14 cellular contexts compared by ENCODE assay signal in genomic region chr6:27667016-27667415, GRCh38.
DNase-seq lines count a peak whose midpoint lies in the region; ATAC-seq and TF ChIP-seq lines count a peak whose summit lies in the region.
"Had no signal": no experiment of that assay in that cellular context is flagged by ENCODE, and none has a peak within 500 bp of the region (broad histone marks: within the 10 kb centered on the region; RNA-seq: fewer than 3 reads in every experiment).

No MANE protein-coding gene starts in this region.

- peak overlapping the region; percentile 51 for H3K4me3 Mint-ChIP-seq in activated CD8-positive, alpha-beta memory T cell treated with anti-CD3 and anti-CD28 coated beads, Interleukin-2, amount 10 ng/mL, durations not matched to agents 7 days and 5 days
- H3K4me3 Mint-ChIP-seq in osteocyte (ENCODE audit: unreplicated experiment): peak overlapping the region; percentile 66
- H3K4me3 Mint-ChIP-seq: natural killer cell had no signal

- H3K4me2 ChIP-seq in PC-9: peak overlapping the region; percentile 85

- H3K4me3 ChIP-seq in PC-9: peak overlapping the region; percentile 85; the same call in 1 of the 2 replicates
- H3K4me3 ChIP-seq in epithelial cell of esophagus (ENCODE audit: low read length): peak overlapping the region; percentile 47
- H3K4me3 ChIP-seq: vagina had no signal

- H3K79me2 ChIP-seq in PC-9 (ENCODE audit: low read depth): no peaks in the 10 kb centered on the region

- ATAC-seq in activated CD8-positive, alpha-beta memory T cell treated with anti-CD3 and anti-CD28 coated beads, Interleukin-2, amount 10 ng/mL, durations not matched to agents 7 days and 5 days: no peak
- no peak for ATAC-seq in HG02610 (IDR thresholded peaks at IDR 0.05; ENCODE audit: unreplicated experiment)
- ATAC-seq in GM18502 (IDR thresholded peaks at IDR 0.05; ENCODE audit: poor library complexity, unreplicated experiment): no peak
- ATAC-seq: esophagus mucosa, natural killer cell had no signal

- peaks cover 40% of the 10 kb centered on the region for H3K4me1 ChIP-seq in PC-9 (replicated peaks; ENCODE audit: insufficient read depth)

- intact Hi-C loops in PC-9 (cut with micrococcal nuclease; ENCODE audit: unreplicated experiment): loop anchor here (5.0 kb wide), 1 partner anchor 35 kb away; no protein-coding TSS in a partner anchor

- CTCF ChIA-PET in activated CD8-positive, alpha-beta memory T cell treated with anti-CD3 and anti-CD28 coated beads, Interleukin-2, amount 10 ng/mL, durations not matched to agents 7 days and 5 days (lab: Charles Lee): interaction anchor here (1.0 kb wide), 1 partner anchor 21 kb away, joined by 4 read pairs; no protein-coding TSS in a partner anchor
- CTCF ChIA-PET in PC-9 (lab: Charles Lee): no interaction called here

- no peaks in the 10 kb centered on the region for H4K20me1 ChIP-seq in PC-9 (ENCODE audit: insufficient read depth)

- no TSS peak for BruUV-seq in PC-9 (replicated peaks; lab: Mats Ljungman, UMichigan)

- no peak overlapping the region for H3K27ac Mint-ChIP-seq in activated CD8-positive, alpha-beta memory T cell treated with anti-CD3 and anti-CD28 coated beads, Interleukin-2, amount 10 ng/mL, durations not matched to agents 7 days and 5 days
- no peak overlapping the region for H3K27ac Mint-ChIP-seq in osteocyte (ENCODE audit: unreplicated experiment)
- H3K27ac Mint-ChIP-seq: natural killer cell had no signal

- no peaks in the 10 kb centered on the region for H3K27me3 ChIP-seq in PC-9 (ENCODE audit: insufficient read depth, low read depth)
- H3K27me3 ChIP-seq: vagina had no signal

- peaks cover 39% of the 10 kb centered on the region for H3F3A ChIP-seq in PC-9 (ENCODE audit: insufficient read depth, low read depth)

- no peaks in the 10 kb centered on the region for H3K9me3 Mint-ChIP-seq in activated CD8-positive, alpha-beta memory T cell treated with anti-CD3 and anti-CD28 coated beads, Interleukin-2, amount 10 ng/mL, durations not matched to agents 7 days and 5 days (ENCODE audit: low read depth)
- H3K9me3 Mint-ChIP-seq in osteocyte (ENCODE audit: unreplicated experiment): no peaks in the 10 kb centered on the region

- no peak for DNase-seq in activated CD8-positive, alpha-beta memory T cell treated with anti-CD3 and anti-CD28 coated beads, Interleukin-2, amount 10 ng/mL, durations not matched to agents 7 days and 5 days
- no peak for DNase-seq in activated CD8-positive, alpha-beta memory T cell treated with anti-CD3 and anti-CD28 coated beads for 24 hours
- no peak for DNase-seq in PC-9
- DNase-seq in epithelial cell of esophagus (ENCODE audit: low read depth): no peak
- no peak for DNase-seq in osteocyte (ENCODE audit: extremely low spot score, unreplicated experiment)
- no peak for DNase-seq in NCI-H748 treated with DMSO at 0.1 percent for 48 hours (lab: John Stamatoyannopoulos, UW)
- DNase-seq: activated T-cell treated with anti-CD3 and anti-CD28 coated beads for 4 hours, kidney, natural killer cell, NCI-H2107 had no signal

- no peaks in the 10 kb centered on the region for H3K36me3 ChIP-seq in PC-9 (ENCODE audit: low read depth)
- H3K36me3 ChIP-seq: vagina had no signal

- H3K36me3 Mint-ChIP-seq in activated CD8-positive, alpha-beta memory T cell treated with anti-CD3 and anti-CD28 coated beads, Interleukin-2, amount 10 ng/mL, durations not matched to agents 7 days and 5 days: no peaks in the 10 kb centered on the region
- H3K36me3 Mint-ChIP-seq in osteocyte (ENCODE audit: unreplicated experiment): no peaks in the 10 kb centered on the region

- no peak for TF ChIP-seq CTCF in PC-9 (conservative IDR thresholded peaks at IDR 0.05)
- TF ChIP-seq CTCF in epithelial cell of esophagus (IDR thresholded peaks at IDR 0.05; ENCODE audit: insufficient read depth, low read depth, low read length, missing control alignments): no peak
- TF ChIP-seq CTCF in osteocyte (IDR thresholded peaks at IDR 0.05): no peak

- peaks cover 42% of the 10 kb centered on the region for H3K4me1 Mint-ChIP-seq in activated CD8-positive, alpha-beta memory T cell treated with anti-CD3 and anti-CD28 coated beads, Interleukin-2, amount 10 ng/mL, durations not matched to agents 7 days and 5 days
- H3K4me1 Mint-ChIP-seq in osteocyte (ENCODE audit: unreplicated experiment): peaks cover 48% of the 10 kb centered on the region

- peaks cover 66% of the 10 kb centered on the region for H3K27me3 Mint-ChIP-seq in activated CD8-positive, alpha-beta memory T cell treated with anti-CD3 and anti-CD28 coated beads, Interleukin-2, amount 10 ng/mL, durations not matched to agents 7 days and 5 days
- H3K27me3 Mint-ChIP-seq in osteocyte (ENCODE audit: unreplicated experiment): peaks cover 59% of the 10 kb centered on the region

- H2AFZ ChIP-seq in PC-9: peak overlapping the region; percentile 79

- no peaks in the 10 kb centered on the region for H3K9me3 ChIP-seq in PC-9 (ENCODE audit: insufficient read depth, low read depth)
- H3K9me3 ChIP-seq: vagina had no signal

- no peaks in the 10 kb centered on the region for H3K9me2 ChIP-seq in PC-9 (ENCODE audit: insufficient read depth)

- H3K27ac ChIP-seq in PC-9: no peak overlapping the region
- H3K27ac ChIP-seq: vagina had no signal

- POLR2A ChIA-PET in PC-9 (lab: Charles Lee; ENCODE audit: unreplicated experiment): interaction anchor here (0.6 kb wide), 1 partner anchor 333 kb away, joined by 6 read pairs; no protein-coding TSS in a partner anchor
